1 cellular context compared by ENCODE assay signal in the genomic region with DNA sequence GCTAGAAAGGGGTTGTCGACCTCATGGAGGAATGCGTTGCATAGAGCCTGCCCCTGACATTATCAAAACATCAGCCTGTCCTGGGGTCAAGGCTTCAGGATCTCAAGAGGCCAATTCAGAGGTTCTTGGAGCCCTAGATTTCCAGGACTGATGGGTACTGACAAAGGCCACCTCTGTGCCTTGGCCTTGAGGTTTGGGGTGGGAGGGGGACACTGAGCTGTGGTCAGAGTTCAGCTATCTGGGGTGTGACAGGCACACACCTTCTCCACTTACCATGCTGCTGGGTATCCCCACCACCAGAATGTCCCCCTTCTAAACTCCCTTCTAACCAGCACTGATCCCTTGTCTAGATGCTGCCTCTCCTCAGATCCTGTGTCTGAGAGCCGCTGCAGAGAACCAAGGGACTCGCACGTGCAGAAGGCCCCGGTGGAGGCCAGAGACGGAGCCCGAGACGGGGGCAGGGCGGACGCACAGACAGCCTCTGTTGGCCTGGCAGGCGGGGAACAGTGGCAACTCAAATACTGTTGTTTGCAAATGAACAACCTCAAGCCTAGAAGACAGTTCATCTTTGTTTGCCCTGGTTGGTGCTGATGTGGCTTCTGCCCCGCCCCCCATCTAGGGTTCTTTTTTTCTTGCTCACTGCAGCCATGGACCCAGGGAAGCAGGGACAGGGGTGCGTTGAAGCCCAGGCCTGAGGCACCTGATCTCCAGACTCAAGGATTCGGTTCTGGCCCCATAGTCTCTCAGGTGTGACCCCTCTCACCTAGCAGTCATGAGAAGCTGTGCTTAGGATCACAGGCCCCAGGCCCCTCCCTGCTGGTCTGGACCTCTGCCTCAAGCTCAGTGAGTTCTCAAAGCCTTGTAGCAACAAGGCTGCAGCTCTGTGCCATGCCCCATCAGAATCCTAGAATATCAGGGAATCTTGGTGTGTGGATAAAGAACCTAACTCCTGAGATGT.
TF ChIP-seq lines count a peak whose summit lies in the region.

No MANE protein-coding gene starts in this region.

TF ChIP-seq in HepG2, 621 proteins besides CTCF, POLR2A, EP300 and RAD21 (continued from another document and continues in another):
- TF ChIP-seq ZNF530 (CRISPR knock-in tag; IDR thresholded peaks at IDR 0.05; ENCODE audit: low read depth) (no peak), ZMYM3 (CRISPR knock-in tag; IDR thresholded peaks at IDR 0.05) (peak; percentile 84), ZNF124 (CRISPR knock-in tag; IDR thresholded peaks at IDR 0.05) (peak; percentile 27; the same call in 1 of the 2 replicates), TBX2 (CRISPR knock-in tag; IDR thresholded peaks at IDR 0.05; ENCODE audit: borderline replicate concordance) (peak; percentile 93), PHF8 (CRISPR knock-in tag; IDR thresholded peaks at IDR 0.05) (no peak), ZNF3 (CRISPR knock-in tag; IDR thresholded peaks at IDR 0.05) (no peak), SIX1 (CRISPR knock-in tag; IDR thresholded peaks at IDR 0.05; ENCODE audit: borderline replicate concordance) (no peak), NFE2 (CRISPR knock-in tag; IDR thresholded peaks at IDR 0.05) (no peak), ZFYVE20 (CRISPR knock-in tag; IDR thresholded peaks at IDR 0.05; ENCODE audit: borderline replicate concordance, low read depth) (no peak), HOXA3 (CRISPR knock-in tag; IDR thresholded peaks at IDR 0.05) (peak; percentile 85), MTA3 (CRISPR knock-in tag; IDR thresholded peaks at IDR 0.05) (no peak), MAF1 (CRISPR knock-in tag; IDR thresholded peaks at IDR 0.05; ENCODE audit: borderline replicate concordance) (no peak), ZBTB20 (CRISPR knock-in tag; IDR thresholded peaks at IDR 0.05; ENCODE audit: borderline replicate concordance, low read depth) (peak; percentile 40; the same call in 1 of the 2 replicates), ZSCAN31 (CRISPR knock-in tag; IDR thresholded peaks at IDR 0.05; ENCODE audit: low read depth) (no peak), SIX4 (CRISPR knock-in tag; IDR thresholded peaks at IDR 0.05) (peak; percentile 35; the same call in 1 of the 2 replicates), ZNF160 (CRISPR knock-in tag; IDR thresholded peaks at IDR 0.05) (peak; percentile 56; the same call in 1 of the 2 replicates), ZNF883 (CRISPR knock-in tag; IDR thresholded peaks at IDR 0.05; ENCODE audit: not compliant biosample characterization) (peak; percentile 43), ZNF780A (CRISPR knock-in tag; IDR thresholded peaks at IDR 0.05) (no peak; the same call in 1 of the 2 replicates), CENPT (CRISPR knock-in tag; IDR thresholded peaks at IDR 0.05; ENCODE audit: low read depth) (no peak), RFXANK (CRISPR knock-in tag; IDR thresholded peaks at IDR 0.05) (no peak), NAIF1 (CRISPR knock-in tag; IDR thresholded peaks at IDR 0.05; ENCODE audit: borderline replicate concordance) (no peak), ZNF230 (CRISPR knock-in tag; IDR thresholded peaks at IDR 0.05) (no peak), ZNF615 (CRISPR knock-in tag; IDR thresholded peaks at IDR 0.05; ENCODE audit: borderline replicate concordance) (no peak), ZNF749 (CRISPR knock-in tag; IDR thresholded peaks at IDR 0.05; ENCODE audit: borderline replicate concordance) (no peak)
- TF ChIP-seq, protein P1, sequence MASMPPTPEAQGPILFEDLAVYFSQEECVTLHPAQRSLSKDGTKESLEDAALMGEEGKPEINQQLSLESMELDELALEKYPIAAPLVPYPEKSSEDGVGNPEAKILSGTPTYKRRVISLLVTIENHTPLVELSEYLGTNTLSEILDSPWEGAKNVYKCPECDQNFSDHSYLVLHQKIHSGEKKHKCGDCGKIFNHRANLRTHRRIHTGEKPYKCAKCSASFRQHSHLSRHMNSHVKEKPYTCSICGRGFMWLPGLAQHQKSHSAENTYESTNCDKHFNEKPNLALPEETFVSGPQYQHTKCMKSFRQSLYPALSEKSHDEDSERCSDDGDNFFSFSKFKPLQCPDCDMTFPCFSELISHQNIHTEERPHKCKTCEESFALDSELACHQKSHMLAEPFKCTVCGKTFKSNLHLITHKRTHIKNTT (CRISPR knock-in tag; IDR thresholded peaks at IDR 0.05), result no peak
- TF ChIP-seq, protein P2, sequence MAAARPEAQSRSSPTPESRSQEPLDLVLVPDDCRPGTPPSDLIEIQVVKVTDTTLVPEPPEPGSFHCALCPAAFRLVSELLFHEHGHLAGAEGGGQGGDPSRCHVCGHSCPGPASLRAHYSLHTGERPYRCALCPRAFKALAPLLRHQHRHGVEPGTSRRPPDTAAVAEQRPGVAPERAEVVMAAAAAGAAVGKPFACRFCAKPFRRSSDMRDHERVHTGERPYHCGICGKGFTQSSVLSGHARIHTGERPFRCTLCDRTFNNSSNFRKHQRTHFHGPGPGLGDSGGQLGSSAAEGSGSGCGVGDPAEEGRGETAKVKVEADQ (CRISPR knock-in tag; IDR thresholded peaks at IDR 0.05; ENCODE audit: borderline replicate concordance), result no peak
- TF ChIP-seq, protein P3, sequence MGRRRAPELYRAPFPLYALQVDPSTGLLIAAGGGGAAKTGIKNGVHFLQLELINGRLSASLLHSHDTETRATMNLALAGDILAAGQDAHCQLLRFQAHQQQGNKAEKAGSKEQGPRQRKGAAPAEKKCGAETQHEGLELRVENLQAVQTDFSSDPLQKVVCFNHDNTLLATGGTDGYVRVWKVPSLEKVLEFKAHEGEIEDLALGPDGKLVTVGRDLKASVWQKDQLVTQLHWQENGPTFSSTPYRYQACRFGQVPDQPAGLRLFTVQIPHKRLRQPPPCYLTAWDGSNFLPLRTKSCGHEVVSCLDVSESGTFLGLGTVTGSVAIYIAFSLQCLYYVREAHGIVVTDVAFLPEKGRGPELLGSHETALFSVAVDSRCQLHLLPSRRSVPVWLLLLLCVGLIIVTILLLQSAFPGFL (CRISPR knock-in tag; IDR thresholded peaks at IDR 0.05), result no peak
- TF ChIP-seq, protein P4, sequence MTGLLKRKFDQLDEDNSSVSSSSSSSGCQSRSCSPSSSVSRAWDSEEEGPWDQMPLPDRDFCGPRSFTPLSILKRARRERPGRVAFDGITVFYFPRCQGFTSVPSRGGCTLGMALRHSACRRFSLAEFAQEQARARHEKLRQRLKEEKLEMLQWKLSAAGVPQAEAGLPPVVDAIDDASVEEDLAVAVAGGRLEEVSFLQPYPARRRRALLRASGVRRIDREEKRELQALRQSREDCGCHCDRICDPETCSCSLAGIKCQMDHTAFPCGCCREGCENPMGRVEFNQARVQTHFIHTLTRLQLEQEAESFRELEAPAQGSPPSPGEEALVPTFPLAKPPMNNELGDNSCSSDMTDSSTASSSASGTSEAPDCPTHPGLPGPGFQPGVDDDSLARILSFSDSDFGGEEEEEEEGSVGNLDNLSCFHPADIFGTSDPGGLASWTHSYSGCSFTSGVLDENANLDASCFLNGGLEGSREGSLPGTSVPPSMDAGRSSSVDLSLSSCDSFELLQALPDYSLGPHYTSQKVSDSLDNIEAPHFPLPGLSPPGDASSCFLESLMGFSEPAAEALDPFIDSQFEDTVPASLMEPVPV (CRISPR knock-in tag; IDR thresholded peaks at IDR 0.05), result peak; percentile 65
- TF ChIP-seq, protein P5, sequence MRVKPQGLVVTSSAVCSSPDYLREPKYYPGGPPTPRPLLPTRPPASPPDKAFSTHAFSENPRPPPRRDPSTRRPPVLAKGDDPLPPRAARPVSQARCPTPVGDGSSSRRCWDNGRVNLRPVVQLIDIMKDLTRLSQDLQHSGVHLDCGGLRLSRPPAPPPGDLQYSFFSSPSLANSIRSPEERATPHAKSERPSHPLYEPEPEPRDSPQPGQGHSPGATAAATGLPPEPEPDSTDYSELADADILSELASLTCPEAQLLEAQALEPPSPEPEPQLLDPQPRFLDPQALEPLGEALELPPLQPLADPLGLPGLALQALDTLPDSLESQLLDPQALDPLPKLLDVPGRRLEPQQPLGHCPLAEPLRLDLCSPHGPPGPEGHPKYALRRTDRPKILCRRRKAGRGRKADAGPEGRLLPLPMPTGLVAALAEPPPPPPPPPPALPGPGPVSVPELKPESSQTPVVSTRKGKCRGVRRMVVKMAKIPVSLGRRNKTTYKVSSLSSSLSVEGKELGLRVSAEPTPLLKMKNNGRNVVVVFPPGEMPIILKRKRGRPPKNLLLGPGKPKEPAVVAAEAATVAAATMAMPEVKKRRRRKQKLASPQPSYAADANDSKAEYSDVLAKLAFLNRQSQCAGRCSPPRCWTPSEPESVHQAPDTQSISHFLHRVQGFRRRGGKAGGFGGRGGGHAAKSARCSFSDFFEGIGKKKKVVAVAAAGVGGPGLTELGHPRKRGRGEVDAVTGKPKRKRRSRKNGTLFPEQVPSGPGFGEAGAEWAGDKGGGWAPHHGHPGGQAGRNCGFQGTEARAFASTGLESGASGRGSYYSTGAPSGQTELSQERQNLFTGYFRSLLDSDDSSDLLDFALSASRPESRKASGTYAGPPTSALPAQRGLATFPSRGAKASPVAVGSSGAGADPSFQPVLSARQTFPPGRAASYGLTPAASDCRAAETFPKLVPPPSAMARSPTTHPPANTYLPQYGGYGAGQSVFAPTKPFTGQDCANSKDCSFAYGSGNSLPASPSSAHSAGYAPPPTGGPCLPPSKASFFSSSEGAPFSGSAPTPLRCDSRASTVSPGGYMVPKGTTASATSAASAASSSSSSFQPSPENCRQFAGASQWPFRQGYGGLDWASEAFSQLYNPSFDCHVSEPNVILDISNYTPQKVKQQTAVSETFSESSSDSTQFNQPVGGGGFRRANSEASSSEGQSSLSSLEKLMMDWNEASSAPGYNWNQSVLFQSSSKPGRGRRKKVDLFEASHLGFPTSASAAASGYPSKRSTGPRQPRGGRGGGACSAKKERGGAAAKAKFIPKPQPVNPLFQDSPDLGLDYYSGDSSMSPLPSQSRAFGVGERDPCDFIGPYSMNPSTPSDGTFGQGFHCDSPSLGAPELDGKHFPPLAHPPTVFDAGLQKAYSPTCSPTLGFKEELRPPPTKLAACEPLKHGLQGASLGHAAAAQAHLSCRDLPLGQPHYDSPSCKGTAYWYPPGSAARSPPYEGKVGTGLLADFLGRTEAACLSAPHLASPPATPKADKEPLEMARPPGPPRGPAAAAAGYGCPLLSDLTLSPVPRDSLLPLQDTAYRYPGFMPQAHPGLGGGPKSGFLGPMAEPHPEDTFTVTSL (CRISPR knock-in tag; IDR thresholded peaks at IDR 0.05; ENCODE audit: borderline replicate concordance), result no peak; the same call in 1 of the 2 replicates
- TF ChIP-seq, protein P6, sequence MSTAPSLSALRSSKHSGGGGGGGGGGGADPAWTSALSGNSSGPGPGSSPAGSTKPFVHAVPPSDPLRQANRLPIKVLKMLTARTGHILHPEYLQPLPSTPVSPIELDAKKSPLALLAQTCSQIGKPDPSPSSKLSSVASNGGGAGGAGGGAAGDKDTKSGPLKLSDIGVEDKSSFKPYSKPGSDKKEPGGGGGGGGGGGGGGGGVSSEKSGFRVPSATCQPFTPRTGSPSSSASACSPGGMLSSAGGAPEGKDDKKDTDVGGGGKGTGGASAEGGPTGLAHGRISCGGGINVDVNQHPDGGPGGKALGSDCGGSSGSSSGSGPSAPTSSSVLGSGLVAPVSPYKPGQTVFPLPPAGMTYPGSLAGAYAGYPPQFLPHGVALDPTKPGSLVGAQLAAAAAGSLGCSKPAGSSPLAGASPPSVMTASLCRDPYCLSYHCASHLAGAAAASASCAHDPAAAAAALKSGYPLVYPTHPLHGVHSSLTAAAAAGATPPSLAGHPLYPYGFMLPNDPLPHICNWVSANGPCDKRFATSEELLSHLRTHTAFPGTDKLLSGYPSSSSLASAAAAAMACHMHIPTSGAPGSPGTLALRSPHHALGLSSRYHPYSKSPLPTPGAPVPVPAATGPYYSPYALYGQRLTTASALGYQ (CRISPR knock-in tag; IDR thresholded peaks at IDR 0.05), result peak; percentile 87
- TF ChIP-seq, protein P7, sequence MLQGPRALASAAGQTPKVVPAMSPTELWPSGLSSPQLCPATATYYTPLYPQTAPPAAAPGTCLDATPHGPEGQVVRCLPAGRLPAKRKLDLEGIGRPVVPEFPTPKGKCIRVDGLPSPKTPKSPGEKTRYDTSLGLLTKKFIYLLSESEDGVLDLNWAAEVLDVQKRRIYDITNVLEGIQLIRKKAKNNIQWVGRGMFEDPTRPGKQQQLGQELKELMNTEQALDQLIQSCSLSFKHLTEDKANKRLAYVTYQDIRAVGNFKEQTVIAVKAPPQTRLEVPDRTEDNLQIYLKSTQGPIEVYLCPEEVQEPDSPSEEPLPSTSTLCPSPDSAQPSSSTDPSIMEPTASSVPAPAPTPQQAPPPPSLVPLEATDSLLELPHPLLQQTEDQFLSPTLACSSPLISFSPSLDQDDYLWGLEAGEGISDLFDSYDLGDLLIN (CRISPR knock-in tag; IDR thresholded peaks at IDR 0.05; ENCODE audit: borderline replicate concordance), result peak; percentile 36; the same call in 1 of the 2 replicates
- TF ChIP-seq, protein P8, sequence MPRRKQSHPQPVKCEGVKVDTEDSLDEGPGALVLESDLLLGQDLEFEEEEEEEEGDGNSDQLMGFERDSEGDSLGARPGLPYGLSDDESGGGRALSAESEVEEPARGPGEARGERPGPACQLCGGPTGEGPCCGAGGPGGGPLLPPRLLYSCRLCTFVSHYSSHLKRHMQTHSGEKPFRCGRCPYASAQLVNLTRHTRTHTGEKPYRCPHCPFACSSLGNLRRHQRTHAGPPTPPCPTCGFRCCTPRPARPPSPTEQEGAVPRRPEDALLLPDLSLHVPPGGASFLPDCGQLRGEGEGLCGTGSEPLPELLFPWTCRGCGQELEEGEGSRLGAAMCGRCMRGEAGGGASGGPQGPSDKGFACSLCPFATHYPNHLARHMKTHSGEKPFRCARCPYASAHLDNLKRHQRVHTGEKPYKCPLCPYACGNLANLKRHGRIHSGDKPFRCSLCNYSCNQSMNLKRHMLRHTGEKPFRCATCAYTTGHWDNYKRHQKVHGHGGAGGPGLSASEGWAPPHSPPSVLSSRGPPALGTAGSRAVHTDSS (CRISPR knock-in tag; conservative IDR thresholded peaks at IDR 0.05), result 0 out of 2 replicates have a peak, but pooled peaks have one; percentile 67
- TF ChIP-seq, protein P9, sequence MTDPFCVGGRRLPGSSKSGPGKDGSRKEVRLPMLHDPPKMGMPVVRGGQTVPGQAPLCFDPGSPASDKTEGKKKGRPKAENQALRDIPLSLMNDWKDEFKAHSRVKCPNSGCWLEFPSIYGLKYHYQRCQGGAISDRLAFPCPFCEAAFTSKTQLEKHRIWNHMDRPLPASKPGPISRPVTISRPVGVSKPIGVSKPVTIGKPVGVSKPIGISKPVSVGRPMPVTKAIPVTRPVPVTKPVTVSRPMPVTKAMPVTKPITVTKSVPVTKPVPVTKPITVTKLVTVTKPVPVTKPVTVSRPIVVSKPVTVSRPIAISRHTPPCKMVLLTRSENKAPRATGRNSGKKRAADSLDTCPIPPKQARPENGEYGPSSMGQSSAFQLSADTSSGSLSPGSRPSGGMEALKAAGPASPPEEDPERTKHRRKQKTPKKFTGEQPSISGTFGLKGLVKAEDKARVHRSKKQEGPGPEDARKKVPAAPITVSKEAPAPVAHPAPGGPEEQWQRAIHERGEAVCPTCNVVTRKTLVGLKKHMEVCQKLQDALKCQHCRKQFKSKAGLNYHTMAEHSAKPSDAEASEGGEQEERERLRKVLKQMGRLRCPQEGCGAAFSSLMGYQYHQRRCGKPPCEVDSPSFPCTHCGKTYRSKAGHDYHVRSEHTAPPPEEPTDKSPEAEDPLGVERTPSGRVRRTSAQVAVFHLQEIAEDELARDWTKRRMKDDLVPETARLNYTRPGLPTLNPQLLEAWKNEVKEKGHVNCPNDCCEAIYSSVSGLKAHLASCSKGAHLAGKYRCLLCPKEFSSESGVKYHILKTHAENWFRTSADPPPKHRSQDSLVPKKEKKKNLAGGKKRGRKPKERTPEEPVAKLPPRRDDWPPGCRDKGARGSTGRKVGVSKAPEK (CRISPR knock-in tag; IDR thresholded peaks at IDR 0.05; ENCODE audit: borderline replicate concordance), result no peak
- TF ChIP-seq, protein P10, sequence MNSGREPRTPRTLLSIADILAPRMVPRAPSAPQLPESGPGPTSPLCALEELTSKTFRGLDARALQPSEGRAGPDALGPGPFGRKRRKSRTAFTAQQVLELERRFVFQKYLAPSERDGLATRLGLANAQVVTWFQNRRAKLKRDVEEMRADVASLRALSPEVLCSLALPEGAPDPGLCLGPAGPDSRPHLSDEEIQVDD (CRISPR knock-in tag; IDR thresholded peaks at IDR 0.05; ENCODE audit: borderline replicate concordance), result no peak
